In genomic region chr2:24072259-24072658, GRCh38 we compare ENCODE assay signal across 26 cellular contexts. TPM values are rescaled to one million over a fixed set of nuclear protein-coding genes. Genes with fewer than 3 reads are reported as not detected.
"Had no signal": no experiment of that assay in that cellular context is flagged by ENCODE, and none has a peak within 500 bp of the region (broad histone marks: within the 10 kb centered on the region; RNA-seq: fewer than 3 reads in every experiment).

No MANE protein-coding gene starts in this region.

- H3K27me3 Mint-ChIP-seq: dendritic cell treated with granulocyte-macrophage colony-stimulating factor and Interleukin-4, amounts not matched to agents 40 ng/mL and 50 ng/mL, for 4 days; naive B cell; stimulated activated naive B cell treated with anti-CD40 and anti-IgM and Interleukin-4, amounts not matched to agents 10 μg/mL and 1 μg/mL and 100 μg/mL, for 72 hours had no signal

- H3K27ac Mint-ChIP-seq: dendritic cell treated with granulocyte-macrophage colony-stimulating factor and Interleukin-4, amounts not matched to agents 40 ng/mL and 50 ng/mL, for 4 days; endodermal cell; mesothelial cell of epicardium; naive B cell; nephron progenitor cell; stimulated activated naive B cell treated with anti-CD40 and anti-IgM and Interleukin-4, amounts not matched to agents 10 μg/mL and 1 μg/mL and 100 μg/mL, for 72 hours had no signal

- H3K27ac ChIP-seq: epithelial cell of prostate, gastrocnemius medialis, ovary, psoas muscle, skin epidermis, spleen, stomach, thyroid gland, vagina had no signal

- H3K4me3 ChIP-seq: gastrocnemius medialis, mucosa of descending colon, ovary, psoas muscle, skin epidermis, spleen, stomach, thyroid gland, vagina had no signal

- H3K4me3 Mint-ChIP-seq: dendritic cell treated with granulocyte-macrophage colony-stimulating factor and Interleukin-4, amounts not matched to agents 40 ng/mL and 50 ng/mL, for 4 days; endodermal cell; mesothelial cell of epicardium; nephron progenitor cell; stimulated activated naive B cell treated with anti-CD40 and anti-IgM and Interleukin-4, amounts not matched to agents 10 μg/mL and 1 μg/mL and 100 μg/mL, for 72 hours had no signal

- ATAC-seq: esophagus mucosa; gastrocnemius medialis; mucosa of descending colon; psoas muscle; right cardiac atrium; stimulated activated naive B cell treated with anti-CD40 and anti-IgM and Interleukin-4, amounts not matched to agents 10 μg/mL and 1 μg/mL and 100 μg/mL, for 72 hours had no signal

- H3K36me3 ChIP-seq: ovary had no signal

- DNase-seq: effector CD8-positive, alpha-beta T cell; endodermal cell; foreskin fibroblast; gastrocnemius medialis; head of caudate nucleus; mesenchymal stem cell; mucosa of descending colon; naive B cell; nephron progenitor cell; occipital lobe; ovary; posterior cingulate gyrus; psoas muscle; right cardiac atrium; spleen; stimulated activated CD4-positive, alpha-beta T cell treated with anti-CD3 and anti-CD28 coated beads, Interleukin-4, amount 100 ng/mL, for 4 hours; stimulated activated naive B cell treated with anti-CD40 and anti-IgM and Interleukin-4, amounts not matched to agents 10 μg/mL and 1 μg/mL and 100 μg/mL, for 72 hours; stomach; thyroid gland; trophoblast cell had no signal

- H3K36me3 Mint-ChIP-seq: naive B cell had no signal

- H3K27me3 ChIP-seq: gastrocnemius medialis, ovary, spleen, stomach, thyroid gland, vagina had no signal

- H3K9me3 Mint-ChIP-seq: dendritic cell treated with granulocyte-macrophage colony-stimulating factor and Interleukin-4, amounts not matched to agents 40 ng/mL and 50 ng/mL, for 4 days; endodermal cell; mesothelial cell of epicardium; naive B cell; nephron progenitor cell; stimulated activated naive B cell treated with anti-CD40 and anti-IgM and Interleukin-4, amounts not matched to agents 10 μg/mL and 1 μg/mL and 100 μg/mL, for 72 hours had no signal

- H3K9me3 ChIP-seq: gastrocnemius medialis, mucosa of descending colon, ovary, psoas muscle, spleen, stomach, thyroid gland, vagina had no signal

RNA-seq across cellular contexts. Expression of gene PFN4, which starts 50.9 kb away (rescaled TPM):
- total RNA-seq: gastrocnemius medialis, mucosa of descending colon, vagina had no signal
